8 cellular contexts compared by ENCODE assay signal in genomic region chr17:5078106-5079028, GRCh38. TPM values are rescaled to one million over a fixed set of nuclear protein-coding genes. Genes with fewer than 3 reads are reported as not detected.
DNase-seq lines count a peak whose midpoint lies in the region; ATAC-seq and TF ChIP-seq lines count a peak whose summit lies in the region.

TSS of gene ZFP3 (plus strand) at chr17:5078467. CDS start at chr17:5091505, 13,038 bp downstream.

- no peaks in the 10 kb centered on the region for H3K27me3 Mint-ChIP-seq in activated naive CD4-positive, alpha-beta T cell treated with anti-CD3 and anti-CD28 coated beads for 36 hours (ENCODE audit: low read depth)

- H3K36me3 Mint-ChIP-seq in activated naive CD4-positive, alpha-beta T cell treated with anti-CD3 and anti-CD28 coated beads for 36 hours (ENCODE audit: low read depth), result peaks cover 12% of the 10 kb centered on the region

- peak; percentile 83 for ATAC-seq in GM19324 (IDR thresholded peaks at IDR 0.05; ENCODE audit: low FRiP score, unreplicated experiment)
- peak; percentile 62 for ATAC-seq in HG03565 (IDR thresholded peaks at IDR 0.05; ENCODE audit: unreplicated experiment)

- peaks cover 22% of the 10 kb centered on the region for H3K4me1 Mint-ChIP-seq in activated naive CD4-positive, alpha-beta T cell treated with anti-CD3 and anti-CD28 coated beads for 36 hours (ENCODE audit: low read depth)

- H3K27me3 ChIP-seq in BLaER1, result no peaks in the 10 kb centered on the region
- H3K27me3 ChIP-seq in tibial artery, result no peaks in the 10 kb centered on the region

- H3K4me2 ChIP-seq in BLaER1, result peak within 1 kb of the TSS; percentile 92

- H3K27ac ChIP-seq in BLaER1 (peak within 1 kb of the TSS; percentile 77), RWPE1 (peak within 1 kb of the TSS; percentile 68), tibial artery (peak within 1 kb of the TSS; percentile 77 to 88)

- intact Hi-C loops in activated naive CD4-positive, alpha-beta T cell treated with anti-CD3 and anti-CD28 coated beads for 36 hours (cut with micrococcal nuclease), result loop anchor here (2.0 to 5.0 kb wide), 2 partner anchors 32 to 114 kb away; partner anchors contain the start of genes ZNF232 and ZNF594
- intact Hi-C loops in posterior cingulate gyrus (cut with DNase I), result no loop called here
- intact Hi-C loops in tibial artery (cut with DNase I; ENCODE audit: low total_unique reads), result no loop called here

- peak within 1 kb of the TSS; percentile 85 for H3K27ac Mint-ChIP-seq in activated naive CD4-positive, alpha-beta T cell treated with anti-CD3 and anti-CD28 coated beads for 36 hours

- no peak for TF ChIP-seq CTCF in RWPE1 (conservative IDR thresholded peaks at IDR 0.05; ENCODE audit: low read depth)
- TF ChIP-seq CTCF in tibial artery (IDR thresholded peaks at IDR 0.05), result no peak

- peaks cover 17% of the 10 kb centered on the region for H3K36me3 ChIP-seq in BLaER1
- H3K36me3 ChIP-seq in tibial artery, result peaks cover 7 to 19% (median 14%) of the 10 kb centered on the region in 3 donors

- H3K9me3 Mint-ChIP-seq in activated naive CD4-positive, alpha-beta T cell treated with anti-CD3 and anti-CD28 coated beads for 36 hours, result peaks cover 4% of the 10 kb centered on the region

- H3K9me3 ChIP-seq in BLaER1 (peaks cover 27% of the 10 kb centered on the region), tibial artery (peaks cover 0 to 7% (median 0%) of the 10 kb centered on the region in 3 donors)

- peak within 1 kb of the TSS; percentile 89 for H3K4me3 Mint-ChIP-seq in activated naive CD4-positive, alpha-beta T cell treated with anti-CD3 and anti-CD28 coated beads for 36 hours

- peaks cover 24% of the 10 kb centered on the region for H3K4me1 ChIP-seq in BLaER1
- H3K4me1 ChIP-seq in tibial artery, result peaks cover 0 to 20% (median 11%) of the 10 kb centered on the region in 4 donors

- no peaks in the 10 kb centered on the region for H4K20me1 ChIP-seq in BLaER1

- CTCF ChIA-PET in RWPE1 (lab: Yijun Ruan, JAX), result interaction anchor here (0.6 kb wide), 1 partner anchor 262 kb away, joined by 3 read pairs; no protein-coding TSS in a partner anchor
- CTCF ChIA-PET in activated naive CD4-positive, alpha-beta T cell treated with anti-CD3 and anti-CD28 coated beads for 36 hours (lab: Charles Lee), result interaction anchor here (0.7 to 1.4 kb wide), 5 partner anchors 14 to 774 kb away, joined by 3 to 4 read pairs (median 3); partner anchors contain the start of gene ZNF594

- H3K4me3 ChIP-seq in BLaER1 (peak within 1 kb of the TSS; percentile 73), tibial artery (peak within 1 kb of the TSS; percentile 76 to 90)

- POLR2A ChIA-PET in RWPE1 (lab: Yijun Ruan, JAX; ENCODE audit: low non-redundant PET), result interaction anchor here (0.6 kb wide), 1 partner anchor 61 kb away, joined by 9 read pairs; no protein-coding TSS in a partner anchor

- DNase-seq in RWPE1 (ENCODE audit: low spot score) (peak; percentile 71), glomerular endothelial cell (ENCODE audit: extremely low read depth, low read depth, low spot score) (peak; percentile 29), posterior cingulate gyrus (peak; percentile 80 to 97 (median 88)), tibial artery (peak; percentile 76 to 89)
- DNase-seq in activated naive CD4-positive, alpha-beta T cell treated with anti-CD3 and anti-CD28 coated beads for 36 hours, result peak; percentile 80

- H3K9ac ChIP-seq in BLaER1, result peak within 1 kb of the TSS; percentile 74

RNA-seq across cellular contexts. Expression of gene ZFP3, which starts in this region (rescaled TPM):
- total RNA-seq in activated naive CD4-positive, alpha-beta T cell treated with anti-CD3 and anti-CD28 coated beads for 36 hours, result under 1 TPM; 0.62 to 0.83 TPM
- total RNA-seq in glomerular endothelial cell, result 2.0 and 2.5 TPM in 2 replicates

Comparison
In these comparisons a context has a peak if more than half of its experiments do, and no peak if none do; other contexts are left out.
1. Peak in every context shown above with its lines: DNase-seq, ATAC-seq, H3K4me3 ChIP-seq and H3K27ac ChIP-seq.
2. Peak in DNase-seq in activated naive CD4-positive, alpha-beta T cell treated with anti-CD3 and anti-CD28 coated beads for 36 hours; RNA of the gene not detected or under 1 TPM.
3. DNase-seq: peak in every context shown above with its lines; median percentile 88 in posterior cingulate gyrus; 82 in tibial artery; 80 in activated naive CD4-positive, alpha-beta T cell treated with anti-CD3 and anti-CD28 coated beads for 36 hours; 71 in RWPE1; 29 in glomerular endothelial cell.